ENCODE assay signal across 23 cellular contexts in the genomic region with DNA sequence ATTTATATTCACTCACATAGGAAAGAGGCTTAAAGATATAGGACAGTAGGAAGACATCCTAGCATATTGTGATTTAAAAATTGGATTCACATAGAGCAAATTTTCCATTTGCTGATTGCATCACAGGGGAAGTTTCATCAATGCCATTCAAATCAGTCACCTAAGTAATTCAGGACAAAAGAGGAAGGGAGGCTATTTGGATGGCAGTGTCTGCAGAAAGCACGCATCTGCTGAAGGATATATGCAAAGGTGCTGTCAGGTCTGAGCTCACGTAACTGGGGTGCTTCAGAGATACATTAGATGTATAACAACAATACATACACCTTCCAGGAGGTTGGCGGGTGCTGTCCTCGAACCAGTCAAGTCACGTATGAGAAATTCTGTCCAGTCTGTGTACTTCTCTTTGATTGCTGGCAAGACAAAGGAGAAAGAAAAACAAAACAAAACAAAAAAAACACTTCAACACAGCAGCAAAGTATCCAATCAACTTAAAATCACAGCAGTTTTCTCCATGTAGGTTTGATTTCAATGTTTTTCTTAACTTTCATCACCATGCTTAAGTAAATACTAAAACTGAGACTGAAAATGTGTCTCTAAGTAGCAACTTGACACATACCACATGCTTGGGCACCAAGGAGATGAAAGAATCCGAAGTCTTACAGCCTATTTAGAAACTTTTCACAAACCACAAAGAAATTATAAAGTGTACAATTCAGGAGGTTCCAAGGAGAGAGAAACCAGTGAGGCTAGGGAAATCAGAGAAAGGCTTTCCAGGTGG.
DNase-seq lines count a peak whose midpoint lies in the region; ATAC-seq and FAIRE-seq lines count a peak whose summit lies in the region.
"Had no signal": no experiment of that assay in that cellular context is flagged by ENCODE, and none has a peak within 500 bp of the region (broad histone marks: within the 10 kb centered on the region; RNA-seq: fewer than 3 reads in every experiment).

No MANE protein-coding gene starts in this region.

- no peaks in the 10 kb centered on the region for H3K36me3 ChIP-seq in CD8-positive, alpha-beta memory T cell (ENCODE audit: insufficient read depth, low read length)
- H3K36me3 ChIP-seq: ascending aorta had no signal

- no peaks in the 10 kb centered on the region for H3K9me3 Mint-ChIP-seq in CD8-positive, alpha-beta memory T cell
- no peaks in the 10 kb centered on the region for H3K9me3 Mint-ChIP-seq in T-cell
- H3K9me3 Mint-ChIP-seq: activated CD8-positive, alpha-beta T cell treated with anti-CD3 and anti-CD28 coated beads for 36 hours; CD4-positive, alpha-beta T cell; central memory CD8-positive, alpha-beta T cell; naive thymus-derived CD8-positive, alpha-beta T cell had no signal

- H3K27me3 Mint-ChIP-seq in CD8-positive, alpha-beta memory T cell, result no peaks in the 10 kb centered on the region
- H3K27me3 Mint-ChIP-seq in T-cell, result no peaks in the 10 kb centered on the region
- H3K27me3 Mint-ChIP-seq: activated CD8-positive, alpha-beta T cell treated with anti-CD3 and anti-CD28 coated beads for 36 hours; activated naive CD8-positive, alpha-beta T cell; CD4-positive, alpha-beta T cell; central memory CD8-positive, alpha-beta T cell; naive thymus-derived CD8-positive, alpha-beta T cell had no signal

- POLR2A ChIA-PET in CD8-positive, alpha-beta memory T cell (lab: Charles Lee), result no interaction called here
- POLR2A ChIA-PET in T-cell (lab: Charles Lee), result no interaction called here

- H3K4me1 Mint-ChIP-seq in CD8-positive, alpha-beta memory T cell, result peaks cover 23 to 62% (median 50%) of the 10 kb centered on the region in 3 donors
- H3K4me1 Mint-ChIP-seq in T-cell, result peaks cover 36 to 47% (median 42%) of the 10 kb centered on the region in 3 donors

- peak overlapping the region in 5 of 8 donors; percentile 4 to 71 (median 31) for H3K27ac Mint-ChIP-seq in CD8-positive, alpha-beta memory T cell
- H3K27ac Mint-ChIP-seq in T-cell, result peak overlapping the region in 1 of 2 donors; percentile 45
- H3K27ac Mint-ChIP-seq: activated CD8-positive, alpha-beta T cell treated with anti-CD3 and anti-CD28 coated beads for 36 hours; activated naive CD8-positive, alpha-beta T cell; CD4-positive, alpha-beta T cell had no signal

- H3K4me1 ChIP-seq in CD8-positive, alpha-beta memory T cell (ENCODE audit: insufficient read depth, low read length), result peaks cover 3% of the 10 kb centered on the region
- H3K4me1 ChIP-seq: ascending aorta, psoas muscle, testis had no signal

- H3K4me3 ChIP-seq in CD8-positive, alpha-beta memory T cell (ENCODE audit: low read length), result no peak overlapping the region
- H3K4me3 ChIP-seq: ascending aorta, heart left ventricle, psoas muscle, testis had no signal

- H3K27me3 ChIP-seq in CD8-positive, alpha-beta memory T cell (ENCODE audit: insufficient read depth, low read length, poor library complexity, severe bottlenecking), result no peaks in the 10 kb centered on the region
- H3K27me3 ChIP-seq: ascending aorta, heart left ventricle, testis had no signal

- no peak overlapping the region for H3K27ac ChIP-seq in CD8-positive, alpha-beta memory T cell (ENCODE audit: low read depth, low read length)
- H3K27ac ChIP-seq: ascending aorta, epithelial cell of prostate, heart left ventricle, psoas muscle, testis had no signal

- no peaks in the 10 kb centered on the region for H3K9me3 ChIP-seq in CD8-positive, alpha-beta memory T cell (ENCODE audit: low read length)
- H3K9me3 ChIP-seq: ascending aorta, heart left ventricle, psoas muscle, testis had no signal

- FAIRE-seq in GM18507 (lab: Jason Lieb, UNC), result peak; percentile 55

- no peak overlapping the region for H3K4me3 Mint-ChIP-seq in CD8-positive, alpha-beta memory T cell
- no peak overlapping the region for H3K4me3 Mint-ChIP-seq in T-cell
- H3K4me3 Mint-ChIP-seq: activated CD8-positive, alpha-beta T cell treated with anti-CD3 and anti-CD28 coated beads for 36 hours; activated naive CD8-positive, alpha-beta T cell; CD4-positive, alpha-beta T cell; central memory CD8-positive, alpha-beta T cell; naive thymus-derived CD8-positive, alpha-beta T cell had no signal

- CTCF ChIA-PET in CD8-positive, alpha-beta memory T cell (lab: Charles Lee), result no interaction called here
- CTCF ChIA-PET in T-cell (lab: Charles Lee), result no interaction called here

- ATAC-seq in T-cell (replicated peaks in 1 of 4), result no peak
- ATAC-seq in HG02798 (IDR thresholded peaks at IDR 0.05; ENCODE audit: poor library complexity, unreplicated experiment), result no peak
- ATAC-seq: activated CD8-positive, alpha-beta T cell treated with anti-CD3 and anti-CD28 coated beads for 36 hours; heart left ventricle; left colon; naive thymus-derived CD8-positive, alpha-beta T cell; psoas muscle; SK-N-SH treated with all-trans-retinoic acid at 6 μM for 48 hours had no signal

- peaks cover 0 to 28% (median 5%) of the 10 kb centered on the region in 3 donors for H3K36me3 Mint-ChIP-seq in CD8-positive, alpha-beta memory T cell
- peaks cover 31% of the 10 kb centered on the region for H3K36me3 Mint-ChIP-seq in T-cell

- DNase-seq in CD8-positive, alpha-beta memory T cell, result no peak
- no peak for DNase-seq in GM18507 (ENCODE audit: extremely low spot score, insufficient read length, low read depth)
- DNase-seq in MV-4-11 (lab: John Stamatoyannopoulos, UW), result peak; percentile 19
- peak; percentile 20 for DNase-seq in left kidney (ENCODE audit: low read depth, low spot score)
- DNase-seq in NCI-H2227 (lab: John Stamatoyannopoulos, UW; ENCODE audit: unreplicated experiment), result no peak
- DNase-seq in T-cell, result no peak
- DNase-seq in NCI-H146 (lab: John Stamatoyannopoulos, UW), result no peak
- DNase-seq: activated CD8-positive, alpha-beta T cell treated with anti-CD3 and anti-CD28 coated beads for 36 hours; CD4-positive, alpha-beta T cell; heart left ventricle; left colon; naive thymus-derived CD8-positive, alpha-beta T cell; NCI-H1105; psoas muscle; RPMI8226; T1000; testis had no signal

Comparison
In these comparisons a context has a peak if more than half of its experiments do, and no peak if none do; other contexts are left out.
1. DNase-seq: peak in MV-4-11 (single experiment) and left kidney (single experiment); none in CD8-positive, alpha-beta memory T cell (0 of 5), GM18507 (single experiment), NCI-H2227 (single experiment), T-cell (0 of 34) and NCI-H146 (single experiment).